In genomic region chr1:5993553-5994510, GRCh38 we compare ENCODE assay signal across 8 cellular contexts. TPM values are rescaled to one million over a fixed set of nuclear protein-coding genes. Genes with fewer than 3 reads are reported as not detected.
DNase-seq lines count a peak whose midpoint lies in the region; ATAC-seq, FAIRE-seq and TF ChIP-seq lines count a peak whose summit lies in the region.

No MANE protein-coding gene starts in this region.

- no peaks in the 10 kb centered on the region for H3K9me3 Mint-ChIP-seq in CD4-positive, CD25-positive, alpha-beta regulatory T cell
- H3K9me3 Mint-ChIP-seq in astrocyte (ENCODE audit: unreplicated experiment), result no peaks in the 10 kb centered on the region

- H3K4me1 ChIP-seq in CD4-positive, CD25-positive, alpha-beta regulatory T cell (ENCODE audit: control insufficient read depth, insufficient read depth, low read length, poor library complexity, severe bottlenecking), result peaks cover 44% of the 10 kb centered on the region
- H3K4me1 ChIP-seq in astrocyte (ENCODE audit: insufficient read depth, low read length) (peaks cover 12% of the 10 kb centered on the region), lower lobe of right lung (peaks cover 28% of the 10 kb centered on the region), upper lobe of left lung (peaks cover 16 to 39% (median 30%) of the 10 kb centered on the region in 4 donors)

- H3K4me1 Mint-ChIP-seq in CD4-positive, CD25-positive, alpha-beta regulatory T cell, result peaks cover 0 to 62% (median 24%) of the 10 kb centered on the region in 4 donors
- H3K4me1 Mint-ChIP-seq in astrocyte (ENCODE audit: low read depth, unreplicated experiment), result peaks cover 8% of the 10 kb centered on the region

- peak in 2 of 3 donors; percentile 20 to 61 for DNase-seq in CD4-positive, CD25-positive, alpha-beta regulatory T cell
- DNase-seq in M059J (ENCODE audit: low read depth) (peak; percentile 27), astrocyte (ENCODE audit: low read depth) (no peak), lower lobe of right lung (peak; percentile 58), upper lobe of left lung (no peak), T1000 (lab: John Stamatoyannopoulos, UW) (no peak), sciatic nerve (ENCODE audit: low spot score) (no peak)

- no peak for TF ChIP-seq POLR2A in upper lobe of left lung (IDR thresholded peaks at IDR 0.05)

- peaks cover 16% of the 10 kb centered on the region for H4K20me1 ChIP-seq in astrocyte (ENCODE audit: insufficient read depth, low read length)

- no peaks in the 10 kb centered on the region for H3K27me3 ChIP-seq in CD4-positive, CD25-positive, alpha-beta regulatory T cell (ENCODE audit: control insufficient read depth, insufficient read depth, low read length)
- H3K27me3 ChIP-seq in astrocyte (ENCODE audit: insufficient read depth, low read length) (no peaks in the 10 kb centered on the region), lower lobe of right lung (ENCODE audit: low read depth) (no peaks in the 10 kb centered on the region), upper lobe of left lung (peaks cover 0 to 5% (median 0%) of the 10 kb centered on the region in 4 donors)

- H3K9ac ChIP-seq in astrocyte (ENCODE audit: low read length), result peak overlapping the region; percentile 52

- peaks cover 5% of the 10 kb centered on the region for H3K27me3 Mint-ChIP-seq in CD4-positive, CD25-positive, alpha-beta regulatory T cell
- H3K27me3 Mint-ChIP-seq in astrocyte (ENCODE audit: low read depth, unreplicated experiment), result peaks cover 18% of the 10 kb centered on the region

- H3K4me3 ChIP-seq in CD4-positive, CD25-positive, alpha-beta regulatory T cell (ENCODE audit: low read depth, low read length), result peak overlapping the region; percentile 74
- H3K4me3 ChIP-seq in astrocyte (ENCODE audit: insufficient read depth, low read depth, low read length) (peak overlapping the region; percentile 73), lower lobe of right lung (peak overlapping the region; percentile 91), upper lobe of left lung (peak overlapping the region in 3 of 4 donors; percentile 86 to 99 (median 97))

- no peaks in the 10 kb centered on the region for H3K9me3 ChIP-seq in CD4-positive, CD25-positive, alpha-beta regulatory T cell (ENCODE audit: control insufficient read depth in 2 of 2, low read length in 2 of 2)
- no peaks in the 10 kb centered on the region for H3K9me3 ChIP-seq in astrocyte (ENCODE audit: insufficient read depth, low read depth, low read length)
- no peaks in the 10 kb centered on the region for H3K9me3 ChIP-seq in lower lobe of right lung
- H3K9me3 ChIP-seq in upper lobe of left lung, result no peaks in the 10 kb centered on the region

- peak overlapping the region; percentile 94 for H3K4me2 ChIP-seq in astrocyte (ENCODE audit: low read length)

- TF ChIP-seq CTCF in astrocyte (IDR thresholded peaks at IDR 0.05; ENCODE audit: insufficient read depth, low read depth, low read length) (no peak), lower lobe of right lung (IDR thresholded peaks at IDR 0.05) (no peak), upper lobe of left lung (IDR thresholded peaks at IDR 0.05) (no peak)

- no peaks in the 10 kb centered on the region for H3K36me3 Mint-ChIP-seq in CD4-positive, CD25-positive, alpha-beta regulatory T cell
- H3K36me3 Mint-ChIP-seq in astrocyte (ENCODE audit: low read depth, unreplicated experiment), result peaks cover 2% of the 10 kb centered on the region

- no peak for FAIRE-seq in astrocyte (lab: Jason Lieb, UNC)

- H3K4me3 Mint-ChIP-seq in CD4-positive, CD25-positive, alpha-beta regulatory T cell, result peak overlapping the region; percentile 96 to 100 (median 98)
- peak overlapping the region; percentile 90 for H3K4me3 Mint-ChIP-seq in astrocyte (ENCODE audit: unreplicated experiment)

- H2AFZ ChIP-seq in astrocyte (ENCODE audit: low read depth, low read length), result peak overlapping the region; percentile 81

- H3K27ac ChIP-seq in CD4-positive, CD25-positive, alpha-beta regulatory T cell (ENCODE audit: insufficient read depth, low read length, poor library complexity, severe bottlenecking), result peak overlapping the region; percentile 95
- H3K27ac ChIP-seq in astrocyte (ENCODE audit: low read depth, low read length) (no peak overlapping the region), lower lobe of right lung (peak overlapping the region; percentile 46), upper lobe of left lung (peak overlapping the region in 3 of 4 donors; percentile 45 to 93 (median 86))

- H3K79me2 ChIP-seq in astrocyte (ENCODE audit: insufficient read depth, low read length), result no peaks in the 10 kb centered on the region

- no peak for ATAC-seq in CD4-positive, CD25-positive, alpha-beta regulatory T cell (ENCODE audit: low read depth in 2 of 2)
- ATAC-seq in lower lobe of right lung (no peak), upper lobe of left lung (ENCODE audit: low FRiP score in 2 of 2) (no peak), sciatic nerve (no peak), HG03280 (IDR thresholded peaks at IDR 0.05; ENCODE audit: unreplicated experiment) (no peak)

- WGBS in upper lobe of left lung, 2 donors, result 36 to 37% methylated on average over 21 to 29 of the region's 29 CpGs

- no peak for TF ChIP-seq EP300 in upper lobe of left lung (IDR thresholded peaks at IDR 0.05)

- intact Hi-C loops in lower lobe of right lung (cut with DNase I), result no loop called here
- intact Hi-C loops in sciatic nerve (cut with DNase I), result no loop called here

- peak overlapping the region; percentile 95 to 97 (median 96) for H3K27ac Mint-ChIP-seq in CD4-positive, CD25-positive, alpha-beta regulatory T cell
- H3K27ac Mint-ChIP-seq in astrocyte (ENCODE audit: unreplicated experiment), result peak overlapping the region; percentile 41

- H3K36me3 ChIP-seq in CD4-positive, CD25-positive, alpha-beta regulatory T cell (ENCODE audit: control insufficient read depth, insufficient read depth, low read length), result peaks cover 8% of the 10 kb centered on the region
- H3K36me3 ChIP-seq in astrocyte (ENCODE audit: insufficient read depth, low read length) (no peaks in the 10 kb centered on the region), lower lobe of right lung (no peaks in the 10 kb centered on the region), upper lobe of left lung (no peaks in the 10 kb centered on the region)

RNA-seq across cellular contexts. Expression of gene NPHP4, which starts 1.6 kb away (rescaled TPM):
- 13.2 TPM for total RNA-seq in CD4-positive, CD25-positive, alpha-beta regulatory T cell
- polyA plus RNA-seq in CD4-positive, CD25-positive, alpha-beta regulatory T cell, result 1 to 10 TPM in 1 of 4 donors, under 1 TPM in 3; 0.29 to 1.2 (median 0.74) TPM
- 5.4 and 7.8 TPM in 2 replicates for total RNA-seq in M059J (2014; rRNA removed; shearing (Covaris generic))
- total RNA-seq in astrocyte, result 8.4 and 9.3 TPM in 2 replicates
- 16.1 TPM for total RNA-seq in lower lobe of right lung
- total RNA-seq in upper lobe of left lung, result 10 to 100 TPM; 13.5 to 45.1 (median 19.9) TPM
- total RNA-seq in sciatic nerve, result 18.0 TPM

RNA-seq across cellular contexts. Expression of gene KCNAB2, which starts 51.9 kb away (rescaled TPM):
- total RNA-seq in CD4-positive, CD25-positive, alpha-beta regulatory T cell, result 244 TPM
- polyA plus RNA-seq in CD4-positive, CD25-positive, alpha-beta regulatory T cell, result 10 to 100 TPM; 21.2 to 28.6 (median 26.5) TPM
- total RNA-seq in M059J (2014; rRNA removed; shearing (Covaris generic)), result 9.2 and 13.7 TPM in 2 replicates
- total RNA-seq in astrocyte (3.1 and 4.4 TPM in 2 replicates), lower lobe of right lung (119 TPM), upper lobe of left lung (100 to 1,000 TPM in 3 of 6 donors, 10 to 100 TPM in 3; 36.9 to 129 (median 97.8) TPM), sciatic nerve (20.1 TPM)

Comparison
In these comparisons a context has a peak if more than half of its experiments do, and no peak if none do; other contexts are left out.
1. DNase-seq: peak in CD4-positive, CD25-positive, alpha-beta regulatory T cell (2 of 3), M059J (single experiment) and lower lobe of right lung (single experiment); none in astrocyte (single experiment), upper lobe of left lung (0 of 2), T1000 (single experiment) and sciatic nerve (single experiment).
2. Peak in every context shown above with its lines, with median percentiles within 50 percentile points of each other: H3K4me3 ChIP-seq.